Comparison of ENCODE assay signal across 14 cellular contexts in the genomic region with DNA sequence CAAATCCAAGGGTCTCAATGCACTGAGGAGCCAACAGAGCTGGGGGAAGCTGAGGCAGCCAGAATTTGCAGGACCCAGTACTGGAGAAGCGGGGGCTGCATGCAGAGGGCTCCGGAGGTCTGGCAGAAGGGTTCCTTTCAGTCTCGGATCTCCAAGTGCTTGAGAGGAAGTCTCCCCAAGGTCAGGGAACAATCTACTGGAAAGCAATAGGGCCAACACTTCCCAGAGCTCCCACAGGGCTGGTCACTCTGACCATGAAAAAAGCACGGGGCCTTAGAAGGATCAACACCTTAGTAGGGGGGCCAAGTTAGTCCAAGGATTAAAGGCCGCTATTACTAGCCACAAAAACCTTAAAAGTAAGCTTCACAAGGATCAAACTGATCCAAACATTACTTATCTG.
"Had no signal": no experiment of that assay in that cellular context is flagged by ENCODE, and none has a peak within 500 bp of the region (broad histone marks: within the 10 kb centered on the region; RNA-seq: fewer than 3 reads in every experiment).

No MANE protein-coding gene starts in this region.

- ATAC-seq: gastroesophageal sphincter; left lung; naive thymus-derived CD8-positive, alpha-beta T cell; right lobe of liver had no signal

- H3K36me3 ChIP-seq: gastroesophageal sphincter, left lung, prostate gland, right lobe of liver, thoracic aorta had no signal

- H3K4me1 ChIP-seq: prostate gland had no signal

- FAIRE-seq: keratinocyte had no signal

- H3K27ac ChIP-seq: gastroesophageal sphincter, left lung, prostate gland, right lobe of liver, stomach, thoracic aorta, VCaP had no signal

- H3K27me3 ChIP-seq: gastroesophageal sphincter, left lung, right lobe of liver, stomach had no signal

- DNase-seq: activated CD4-positive, alpha-beta memory T cell treated with anti-CD3 and anti-CD28 coated beads, Interleukin-2, amount 10 ng/mL, durations not matched to agents 7 days and 5 days; activated effector memory CD4-positive, alpha-beta T cell treated with anti-CD3 and anti-CD28 coated beads, Interleukin-2, amount 50 U/mL, for 16 hours; activated T-cell treated with anti-CD3 and anti-CD28 coated beads, Interleukin-2, amount 50 U/mL, for 24 hours; cerebellar nuclear complex; left lung; naive thymus-derived CD8-positive, alpha-beta T cell; right lobe of liver; stomach had no signal

- H3K9me3 ChIP-seq: gastroesophageal sphincter, left lung, prostate gland, right lobe of liver, stomach, thoracic aorta had no signal

- H3K4me3 ChIP-seq: gastroesophageal sphincter, left lung, prostate gland, right lobe of liver, smooth muscle cell, stomach, thoracic aorta had no signal
